ENCODE assay signal across 22 cellular contexts in genomic region chrX:10603612-10604011, GRCh38. TPM values are rescaled to one million over a fixed set of nuclear protein-coding genes. Genes with fewer than 3 reads are reported as not detected.
DNase-seq lines count a peak whose midpoint lies in the region; ATAC-seq, FAIRE-seq and TF ChIP-seq lines count a peak whose summit lies in the region.
"Had no signal": no experiment of that assay in that cellular context is flagged by ENCODE, and none has a peak within 500 bp of the region (broad histone marks: within the 10 kb centered on the region; RNA-seq: fewer than 3 reads in every experiment).

No MANE protein-coding gene starts in this region.

- peaks cover 9% of the 10 kb centered on the region for H4K20me1 ChIP-seq in astrocyte (ENCODE audit: insufficient read depth, low read length)

- no peaks in the 10 kb centered on the region for H3K9me3 Mint-ChIP-seq in astrocyte (ENCODE audit: unreplicated experiment)

- H3K9me3 ChIP-seq in cardiac muscle cell (ENCODE audit: low read depth), result peaks cover 6% of the 10 kb centered on the region
- no peaks in the 10 kb centered on the region for H3K9me3 ChIP-seq in heart right ventricle
- H3K9me3 ChIP-seq in astrocyte (ENCODE audit: insufficient read depth, low read depth, low read length), result no peaks in the 10 kb centered on the region
- H3K9me3 ChIP-seq: HAP-1 had no signal

- H3K27ac ChIP-seq in cardiac muscle cell, result peak overlapping the region; percentile 63
- no peak overlapping the region for H3K27ac ChIP-seq in heart right ventricle
- no peak overlapping the region for H3K27ac ChIP-seq in astrocyte (ENCODE audit: low read depth, low read length)
- H3K27ac ChIP-seq: 22Rv1 had no signal

- no peak for ATAC-seq in heart right ventricle
- ATAC-seq: SK-N-SH treated with all-trans-retinoic acid at 6 μM for 48 hours had no signal

- no peaks in the 10 kb centered on the region for H3K27me3 Mint-ChIP-seq in astrocyte (ENCODE audit: low read depth, unreplicated experiment)
- H3K27me3 Mint-ChIP-seq: B cell; CD4-positive, CD25-positive, alpha-beta regulatory T cell had no signal

- peaks cover 10% of the 10 kb centered on the region for H3K4me1 Mint-ChIP-seq in astrocyte (ENCODE audit: low read depth, unreplicated experiment)
- H3K4me1 Mint-ChIP-seq: B cell; CD4-positive, CD25-positive, alpha-beta regulatory T cell had no signal

- no peaks in the 10 kb centered on the region for H3K36me3 ChIP-seq in cardiac muscle cell
- H3K36me3 ChIP-seq in heart right ventricle, result no peaks in the 10 kb centered on the region
- peaks cover 3% of the 10 kb centered on the region for H3K36me3 ChIP-seq in astrocyte (ENCODE audit: insufficient read depth, low read length)
- H3K36me3 ChIP-seq: HAP-1 had no signal

- peak overlapping the region; percentile 8 for H3K4me2 ChIP-seq in astrocyte (ENCODE audit: low read length)

- H3K4me1 ChIP-seq in cardiac muscle cell (ENCODE audit: low read depth) (peaks cover 13% of the 10 kb centered on the region), heart right ventricle (peaks cover 0 to 22% (median 0%) of the 10 kb centered on the region in 9 donors), astrocyte (ENCODE audit: insufficient read depth, low read length) (no peaks in the 10 kb centered on the region)

- peaks cover 82% of the 10 kb centered on the region for H3K79me2 ChIP-seq in astrocyte (ENCODE audit: insufficient read depth, low read length)

- no peak overlapping the region for H3K27ac Mint-ChIP-seq in astrocyte (ENCODE audit: unreplicated experiment)
- H3K27ac Mint-ChIP-seq: B cell; CD4-positive, CD25-positive, alpha-beta regulatory T cell had no signal

- H2AFZ ChIP-seq in astrocyte (ENCODE audit: low read depth, low read length), result no peak overlapping the region

- DNase-seq in cardiac muscle cell (ENCODE audit: low read depth in 1 of 2, low spot score in 1 of 2) (no peak), heart right ventricle (no peak), astrocyte (ENCODE audit: low read depth) (no peak), iPS-NIHi7 (ENCODE audit: extremely low spot score) (peak; percentile 42), medulla oblongata (ENCODE audit: extremely low spot score) (no peak), AG20443 (ENCODE audit: low spot score) (no peak), NCI-H2196 treated with DMSO at 0.1 percent for 48 hours (lab: John Stamatoyannopoulos, UW; ENCODE audit: unreplicated experiment) (no peak)
- DNase-seq in activated CD8-positive, alpha-beta memory T cell treated with anti-CD3 and anti-CD28 coated beads, Interleukin-2, amount 50 U/mL, for 48 hours, result no peak
- DNase-seq: CD4-positive, CD25-positive, alpha-beta regulatory T cell; DMS 273 treated with DMSO at 0.1 percent for 48 hours; DMS79 treated with DMSO at 0.1 percent for 48 hours; KG1; NCI-H1092; NCI-H1436; NCI-H1930; NCI-H2227 treated with DMSO at 0.1 percent for 48 hours; NCI-H510A; NCI-H748 treated with DMSO at 0.1 percent for 48 hours had no signal

- H3K4me3 Mint-ChIP-seq in astrocyte (ENCODE audit: unreplicated experiment), result no peak overlapping the region
- H3K4me3 Mint-ChIP-seq: B cell; CD4-positive, CD25-positive, alpha-beta regulatory T cell had no signal

- FAIRE-seq in astrocyte (lab: Jason Lieb, UNC), result no peak

- 35 to 51% methylated on average over 3 of the region's 3 CpGs for WGBS in heart right ventricle, 2 donors

- H3K4me3 ChIP-seq in cardiac muscle cell (no peak overlapping the region), heart right ventricle (no peak overlapping the region), astrocyte (ENCODE audit: insufficient read depth, low read depth, low read length) (no peak overlapping the region)
- H3K4me3 ChIP-seq: HAP-1 had no signal

- TF ChIP-seq CTCF in cardiac muscle cell (IDR thresholded peaks at IDR 0.05; ENCODE audit: low read depth, low read length) (no peak), heart right ventricle (IDR thresholded peaks at IDR 0.05) (no peak), astrocyte (IDR thresholded peaks at IDR 0.05; ENCODE audit: insufficient read depth, low read depth, low read length) (no peak)

- H3K9ac ChIP-seq in astrocyte (ENCODE audit: low read length), result no peak overlapping the region

- H3K36me3 Mint-ChIP-seq in astrocyte (ENCODE audit: low read depth, unreplicated experiment), result no peaks in the 10 kb centered on the region
- H3K36me3 Mint-ChIP-seq: CD4-positive, CD25-positive, alpha-beta regulatory T cell had no signal

- intact Hi-C loops in heart right ventricle (cut with DNase I), result no loop called here

- H3K27me3 ChIP-seq in cardiac muscle cell (no peaks in the 10 kb centered on the region), heart right ventricle (peaks cover 0 to 14% (median 0%) of the 10 kb centered on the region in 7 donors), astrocyte (ENCODE audit: insufficient read depth, low read length) (no peaks in the 10 kb centered on the region)

RNA-seq across cellular contexts. Expression of gene MID1, which starts 16.8 kb away (rescaled TPM):
- 41.2 and 63.9 TPM in 2 replicates for total RNA-seq in cardiac muscle cell
- polyA plus RNA-seq in cardiac muscle cell, result 34.6 and 56.1 TPM in 2 replicates
- total RNA-seq in heart right ventricle, result 10 to 100 TPM in 4 of 10 donors, 1 to 10 TPM in 6; 4.5 to 22.6 (median 8.0) TPM
- 1 to 10 TPM; 1.4 to 2.1 TPM for polyA plus RNA-seq in heart right ventricle
- total RNA-seq in astrocyte, result 16.8 and 31.2 TPM in 2 replicates
- total RNA-seq: CD4-positive, CD25-positive, alpha-beta regulatory T cell had no signal
- polyA plus RNA-seq: CD4-positive, CD25-positive, alpha-beta regulatory T cell had no signal
